In genomic region chr7:22808140-22808539, GRCh38 we compare ENCODE assay signal across 17 cellular contexts. TPM values are rescaled to one million over a fixed set of nuclear protein-coding genes. Genes with fewer than 3 reads are reported as not detected.
A peak's percentile ranks its signal among the peaks of the same experiment; 100 is the strongest.
DNase-seq lines count a peak whose midpoint lies in the region; ATAC-seq, FAIRE-seq and TF ChIP-seq lines count a peak whose summit lies in the region.
"Had no signal": no experiment of that assay in that cellular context is flagged by ENCODE, and none has a peak within 500 bp of the region (broad histone marks: within the 10 kb centered on the region; RNA-seq: fewer than 3 reads in every experiment).

No MANE protein-coding gene starts in this region.

- H3K4me3 ChIP-seq in H1 (ENCODE audit: extremely low read depth in 1 of 4, insufficient read depth in 2 of 4, low read depth in 3 of 4, low read length in 4 of 4) (no peak overlapping the region), neuronal stem cell (ENCODE audit: low read length in 2 of 2) (no peak overlapping the region)

- H3K36me3 ChIP-seq in H1 (ENCODE audit: control insufficient read depth in 2 of 4, insufficient read depth in 4 of 4, low read length in 3 of 4) (peaks cover 0 to 16% (median 3%) of the 10 kb centered on the region in 4 experiments; a peak in 2 of 8 replicates), neuronal stem cell (replicated peaks in 1 of 2; ENCODE audit: control insufficient read depth in 2 of 2, insufficient read depth in 2 of 2, low read length in 2 of 2) (peaks cover 0 to 16% of the 10 kb centered on the region in 2 donors)

- H4K91ac ChIP-seq in H1 (replicated peaks; ENCODE audit: insufficient read length, low read length) (peak overlapping the region; percentile 59), neuronal stem cell (ENCODE audit: low read depth, low read length, poor library complexity) (no peak overlapping the region)

- H3K36me3 Mint-ChIP-seq in activated CD4-positive, alpha-beta T cell treated with anti-CD3 and anti-CD28 coated beads for 36 hours (ENCODE audit: low read depth): peaks cover 16% of the 10 kb centered on the region

- no peaks in the 10 kb centered on the region for H3K79me2 ChIP-seq in H1 (ENCODE audit: control insufficient read depth in 1 of 2, insufficient read depth in 2 of 2, low read length in 2 of 2)

- TF ChIP-seq RAD21 in H1 (IDR thresholded peaks at IDR 0.05 in 1 of 2, conservative IDR thresholded peaks at IDR 0.05 in 1 of 2; ENCODE audit: low read depth in 2 of 2, low read length in 2 of 2): no peak

- no peak overlapping the region for H3K4me3 Mint-ChIP-seq in activated CD4-positive, alpha-beta T cell treated with anti-CD3 and anti-CD28 coated beads for 36 hours
- H3K4me3 Mint-ChIP-seq: CD14-positive monocyte; CD8-positive, alpha-beta T cell had no signal

- H2BK20ac ChIP-seq in H1 (ENCODE audit: low read length): no peak overlapping the region; the same call in 1 of the 2 replicates

- no peaks in the 10 kb centered on the region for H3K27me3 Mint-ChIP-seq in activated CD4-positive, alpha-beta T cell treated with anti-CD3 and anti-CD28 coated beads for 36 hours

- POLR2A ChIA-PET in activated CD4-positive, alpha-beta T cell treated with anti-CD3 and anti-CD28 coated beads for 36 hours (lab: Charles Lee): no interaction called here
- POLR2A ChIA-PET in H1 (lab: Charles Lee; ENCODE audit: partially characterized antibody): interaction anchor here (1.0 kb wide), 1 partner anchor 47 kb away, joined by 4 read pairs; no protein-coding TSS in a partner anchor

- CTCF ChIA-PET in activated CD4-positive, alpha-beta T cell treated with anti-CD3 and anti-CD28 coated beads for 36 hours (lab: Charles Lee): no interaction called here
- CTCF ChIA-PET in H1 (lab: Charles Lee; ENCODE audit: partially characterized antibody): no interaction called here

- H4K8ac ChIP-seq in H1 (ENCODE audit: extremely low read depth, insufficient read depth, low read length) (no peak overlapping the region), neuronal stem cell (ENCODE audit: low read depth, low read length) (no peak overlapping the region)

- H3K9ac ChIP-seq in H1 (replicated peaks in 1 of 4; ENCODE audit: extremely low read depth in 1 of 4, low read depth in 3 of 4, low read length in 3 of 4) (no peak overlapping the region), neuronal stem cell (ENCODE audit: low read depth, low read length, poor library complexity) (no peak overlapping the region)

- no peak overlapping the region for H3K27ac ChIP-seq in H1 (ENCODE audit: low read depth, low read length)
- no peak overlapping the region for H3K27ac ChIP-seq in neuronal stem cell (replicated peaks; ENCODE audit: low read length)
- H3K27ac ChIP-seq: 22Rv1 had no signal

- no peak for DNase-seq in activated CD4-positive, alpha-beta T cell treated with anti-CD3 and anti-CD28 coated beads for 36 hours
- no peak for DNase-seq in activated CD4-positive, alpha-beta T cell treated with anti-CD3 and anti-CD28 coated beads for 1 hour
- DNase-seq in H1 (ENCODE audit: low read depth in 1 of 2, low spot score in 2 of 2) (no peak), neuronal stem cell (ENCODE audit: low spot score) (no peak), NK-92 (lab: John Stamatoyannopoulos, UW; ENCODE audit: unreplicated experiment) (no peak), SKM-1 treated with dmso at 0.1 percent for 144 hours (lab: John Stamatoyannopoulos, UW; ENCODE audit: unreplicated experiment) (no peak)
- DNase-seq: CD8-positive, alpha-beta T cell; COR-L47; DMS153; DMS79 treated with DMSO at 0.1 percent for 48 hours; EL had no signal

- no peak for TF ChIP-seq EP300 in H1 (IDR thresholded peaks at IDR 0.05; ENCODE audit: borderline replicate concordance in 1 of 2, low read depth in 2 of 2, low read length in 2 of 2)

- H3K14ac ChIP-seq in H1 (ENCODE audit: insufficient read length) (no peak overlapping the region), neuronal stem cell (ENCODE audit: low read length) (no peak overlapping the region)

- no peak overlapping the region for H3K4ac ChIP-seq in H1 (replicated peaks; ENCODE audit: insufficient read length, low read depth, low read length)
- no peak overlapping the region for H3K4ac ChIP-seq in neuronal stem cell (ENCODE audit: low read length)

- H3K23me2 ChIP-seq in H1 (ENCODE audit: low read depth, low read length): no peaks in the 10 kb centered on the region

- TF ChIP-seq POLR2A in H1 (IDR thresholded peaks at IDR 0.05; ENCODE audit: control extremely low read depth in 1 of 2, low read depth in 2 of 2, low read length in 2 of 2): no peak

- H3K23ac ChIP-seq in H1 (ENCODE audit: insufficient read length): no peak overlapping the region
- H3K23ac ChIP-seq in neuronal stem cell (ENCODE audit: low read depth, low read length, poor library complexity): no peak overlapping the region

- no peaks in the 10 kb centered on the region for H3K9me3 Mint-ChIP-seq in activated CD4-positive, alpha-beta T cell treated with anti-CD3 and anti-CD28 coated beads for 36 hours (ENCODE audit: low read depth)
- H3K9me3 Mint-ChIP-seq: CD14-positive monocyte; CD8-positive, alpha-beta T cell had no signal

- H2BK15ac ChIP-seq in H1 (ENCODE audit: low read length) (peak overlapping the region; percentile 35; the same call in 1 of the 2 replicates), neuronal stem cell (ENCODE audit: low read length) (no peak overlapping the region)

- H3K27ac Mint-ChIP-seq in activated CD4-positive, alpha-beta T cell treated with anti-CD3 and anti-CD28 coated beads for 36 hours: peak overlapping the region; percentile 3
- H3K27ac Mint-ChIP-seq: CD14-positive monocyte; CD8-positive, alpha-beta T cell had no signal

- intact Hi-C loops in activated CD4-positive, alpha-beta T cell treated with anti-CD3 and anti-CD28 coated beads for 36 hours (cut with DNase I, micrococcal nuclease): loop anchor here in 1 of 2 experiments (5.0 kb wide), 1 partner anchor 249 kb away; no protein-coding TSS in a partner anchor

- H4K20me1 ChIP-seq in H1 (replicated peaks in 1 of 2; ENCODE audit: control insufficient read depth in 1 of 2, insufficient read depth in 2 of 2, low read length in 2 of 2): no peaks in the 10 kb centered on the region

- H3K79me1 ChIP-seq in H1 (ENCODE audit: low read depth, low read length) (no peaks in the 10 kb centered on the region), neuronal stem cell (ENCODE audit: low read depth, low read length) (no peaks in the 10 kb centered on the region)

- no peak overlapping the region for H2AFZ ChIP-seq in H1 (ENCODE audit: low read length)
- H2AFZ ChIP-seq in neuronal stem cell (ENCODE audit: low read length): peak overlapping the region; percentile 33

- H3K4me2 ChIP-seq in H1 (ENCODE audit: insufficient read depth in 1 of 2, low read depth in 2 of 2, low read length in 2 of 2): no peak overlapping the region
- no peak overlapping the region for H3K4me2 ChIP-seq in neuronal stem cell (ENCODE audit: insufficient read depth, low read length, poor library complexity, severe bottlenecking)

- no peak for ATAC-seq in activated CD4-positive, alpha-beta T cell treated with anti-CD3 and anti-CD28 coated beads for 36 hours
- ATAC-seq in GM18498 (IDR thresholded peaks at IDR 0.05; ENCODE audit: unreplicated experiment): no peak
- ATAC-seq: CD8-positive, alpha-beta T cell; HepG2 had no signal

- H3K27me3 ChIP-seq in H1 (replicated peaks in 1 of 4; ENCODE audit: control insufficient read depth in 3 of 4, extremely low read depth in 1 of 4, insufficient read depth in 3 of 4, low read length in 3 of 4) (no peaks in the 10 kb centered on the region), neuronal stem cell (ENCODE audit: control insufficient read depth in 3 of 3, insufficient read depth in 3 of 3, low read depth in 1 of 3, low read length in 3 of 3) (no peaks in the 10 kb centered on the region)

- H2BK5ac ChIP-seq in H1 (ENCODE audit: low read depth, low read length) (peak overlapping the region; percentile 27; the same call in 1 of the 2 replicates), neuronal stem cell (ENCODE audit: low read length) (no peak overlapping the region)

- H3K4me1 Mint-ChIP-seq in activated CD4-positive, alpha-beta T cell treated with anti-CD3 and anti-CD28 coated beads for 36 hours: no peaks in the 10 kb centered on the region
- H3K4me1 Mint-ChIP-seq: CD14-positive monocyte had no signal

- peaks cover 0 to 26% (median 15%) of the 10 kb centered on the region in 4 experiments for H3K4me1 ChIP-seq in H1 (replicated peaks in 1 of 4; ENCODE audit: control insufficient read depth in 3 of 4, insufficient read depth in 4 of 4, low read length in 3 of 4)
- peaks cover 0 to 4% of the 10 kb centered on the region in 2 donors for H3K4me1 ChIP-seq in neuronal stem cell (ENCODE audit: control insufficient read depth in 2 of 2, insufficient read depth in 1 of 2, low read depth in 1 of 2, low read length in 2 of 2)

- H2BK12ac ChIP-seq in H1 (ENCODE audit: low read depth, low read length) (peak overlapping the region; percentile 88), neuronal stem cell (ENCODE audit: low read length) (no peak overlapping the region)

- H3K9me3 ChIP-seq in H1 (ENCODE audit: insufficient read depth in 2 of 2, low read depth in 1 of 2, low read length in 1 of 2): no peaks in the 10 kb centered on the region
- no peaks in the 10 kb centered on the region for H3K9me3 ChIP-seq in neuronal stem cell (replicated peaks in 1 of 2; ENCODE audit: control insufficient read depth in 2 of 2, insufficient read depth in 1 of 2, low read depth in 1 of 2, low read length in 2 of 2)

- H3K18ac ChIP-seq in H1 (ENCODE audit: extremely low read depth, low read length) (no peak overlapping the region), neuronal stem cell (ENCODE audit: low read length) (peak overlapping the region; percentile 33)

- FAIRE-seq in H1 (lab: Jason Lieb, UNC): no peak
- FAIRE-seq: D721Med, G401.6, HepG2 had no signal

- H2AK5ac ChIP-seq in H1 (ENCODE audit: low read depth, low read length): peak overlapping the region; percentile 32; the same call in 1 of the 2 replicates
- H2AK5ac ChIP-seq in neuronal stem cell (ENCODE audit: low read depth, low read length): no peak overlapping the region

- TF ChIP-seq CTCF in H1 (IDR thresholded peaks at IDR 0.05; ENCODE audit: control extremely low read depth in 1 of 3, insufficient read depth in 1 of 3, low read depth in 1 of 3, low read length in 3 of 3): no peak

- H2BK120ac ChIP-seq in H1 (replicated peaks; ENCODE audit: low read depth, low read length): no peak overlapping the region
- H2BK120ac ChIP-seq in neuronal stem cell (ENCODE audit: low read depth, low read length): no peak overlapping the region

- 89% methylated on average over 6 of the region's 6 CpGs; no CpG with 5 or more reads in 1 of the 2 experiments for WGBS in H1 (ENCODE audit: extremely low coverage in 1 of 2, insufficient coverage in 1 of 2, insufficient read length in 1 of 2, insufficient replicate concordance in 2 of 2, low coverage in 1 of 2, low lambda C conversion rate in 2 of 2, missing lambda C conversion rate in 1 of 2), 2 experiments
- no CpG with 5 or more reads among the region's 6 CpGs for WGBS in neuronal stem cell (ENCODE audit: extremely low coverage in 2 of 2, insufficient read length in 2 of 2, insufficient replicate concordance in 1 of 2), 2 donors

- no peak overlapping the region for H3K56ac ChIP-seq in H1 (replicated peaks; ENCODE audit: insufficient read length, low read depth, low read length)

- H4K5ac ChIP-seq in H1 (ENCODE audit: insufficient read length, low read depth, low read length): no peak overlapping the region

RNA-seq across cellular contexts. Expression of gene TOMM7, which starts 14.5 kb away (rescaled TPM):
- 100 to 1,000 TPM in 1 of 2 experiments, 10 to 100 TPM in 1; 73.7 to 254 TPM for total RNA-seq in activated CD4-positive, alpha-beta T cell treated with anti-CD3 and anti-CD28 coated beads for 36 hours
- 389 and 406 TPM in 2 replicates for total RNA-seq in H1 (2021; fragmentation: NEBNext Ultra II Directional; extraction: Animal tissue kit (Norgen Biotek cat#: 25700))
- polyA plus RNA-seq in H1 (2011; rRNA removed): 277 and 508 TPM in 2 replicates
- polyA plus RNA-seq in H1 (2011; cell fraction: cytosol; rRNA removed): 339 TPM
- 107 TPM for polyA plus RNA-seq in H1 (2011; cell fraction: nucleus; rRNA removed)
- polyA plus RNA-seq in H1 (2012, experiment 1 of 2): 385 to 924 TPM (median 902 TPM) in 4 replicates
- polyA plus RNA-seq in H1 (2012, experiment 2 of 2): 199 TPM
- 691 TPM for polyA plus RNA-seq in H1 (2013, experiment 1 of 2)
- 740 TPM for polyA plus RNA-seq in H1 (2013, experiment 2 of 2)
- polyA minus RNA-seq in H1 (2011; rRNA and poly(A)+ RNA removed): 61.9 and 62.2 TPM in 2 replicates
- 93.4 TPM for polyA minus RNA-seq in H1 (2011; cell fraction: cytosol; rRNA and poly(A)+ RNA removed)
- 146 TPM for polyA minus RNA-seq in H1 (2011; cell fraction: nucleus; rRNA and poly(A)+ RNA removed)
- 280 TPM for polyA plus RNA-seq in neuronal stem cell (2013, experiment 1 of 2)
- polyA plus RNA-seq in neuronal stem cell (2013, experiment 2 of 2): 289 TPM
